In genomic region chr1:204143276-204144041, GRCh38 we compare ENCODE assay signal across 35 cellular contexts. TPM values are rescaled to one million over a fixed set of nuclear protein-coding genes. Genes with fewer than 3 reads are reported as not detected.
"Had no signal": no experiment of that assay in that cellular context is flagged by ENCODE, and none has a peak within 500 bp of the region (broad histone marks: within the 10 kb centered on the region; RNA-seq: fewer than 3 reads in every experiment).

No MANE protein-coding gene starts in this region.

- H3K4me3 ChIP-seq: ascending aorta, breast epithelium, K562, Peyer's patch, SJSA1 had no signal

- DNase-seq: activated CD4-positive, alpha-beta T cell treated with anti-CD3 and anti-CD28 coated beads for 36 hours; activated CD4-positive, alpha-beta T cell treated with anti-CD3 and anti-CD28 coated beads, Interleukin-2, amount 10 ng/mL, durations not matched to agents 7 days and 5 days; activated CD4-positive, alpha-beta T cell treated with anti-CD3 and anti-CD28 coated beads, Interleukin-2, amount 50 U/mL, for 48 hours; activated CD8-positive, alpha-beta T cell treated with anti-CD3 and anti-CD28 coated beads, Interleukin-2, amount 10 ng/mL, durations not matched to agents 7 days and 5 days; activated gamma-delta T cell; activated naive CD4-positive, alpha-beta T cell treated with Interleukin-2 at 50 U/mL for 16 hours; activated naive CD8-positive, alpha-beta T cell treated with anti-CD3 and anti-CD28 coated beads, Interleukin-2, amount 10 ng/mL, durations not matched to agents 7 days and 5 days; activated T-cell treated with anti-CD3 and anti-CD28 coated beads, Interleukin-2, amount 50 U/mL, for 24 hours; amygdala; NCI-H1048; NCI-H1105 treated with DMSO at 0.1 percent for 48 hours; NCI-H1436; NCI-H1694; NCI-H1930; NCI-H2081 treated with DMSO at 0.1 percent for 48 hours; NCI-H2171 treated with DMSO at 0.1 percent for 48 hours; NCI-H226; NCI-H446 treated with DMSO at 0.1 percent for 48 hours; NCI-H524 treated with DMSO at 0.1 percent for 48 hours; NCI-H748 treated with DMSO at 0.1 percent for 48 hours; NK-92 treated with Interleukin-12 subunit alpha and Interleukin-12 subunit beta, amount 100 ng/mL, for 24 hours; PC-3; Peyer's patch; RPMI8226; SHP77 treated with DMSO at 0.1 percent for 48 hours; SK-N-SH had no signal

- H3K4me1 ChIP-seq: ascending aorta, breast epithelium, SJSA1 had no signal

- H3K27me3 ChIP-seq: ascending aorta, breast epithelium, Peyer's patch, SJSA1 had no signal

- H3K36me3 ChIP-seq: breast epithelium, Peyer's patch had no signal

- H3K9me3 ChIP-seq: ascending aorta, breast epithelium, Peyer's patch, SJSA1, SK-N-SH had no signal

- ATAC-seq: activated CD4-positive, alpha-beta T cell treated with anti-CD3 and anti-CD28 coated beads for 36 hours; activated CD4-positive, CD25-positive, alpha-beta regulatory T cell treated with anti-CD3 and anti-CD28 coated beads, Interleukin-2, amount 50 U/mL, for 24 hours; activated CD8-positive, alpha-beta T cell treated with anti-CD3 and anti-CD28 coated beads, Interleukin-2, amount 10 ng/mL, durations not matched to agents 7 days and 5 days; PC-3 had no signal

- H3K27ac ChIP-seq: ascending aorta, breast epithelium, Peyer's patch, SJSA1 had no signal

RNA-seq across cellular contexts. Expression of gene REN, which starts 22.7 kb away (rescaled TPM):
- total RNA-seq: activated CD4-positive, alpha-beta T cell treated with anti-CD3 and anti-CD28 coated beads for 36 hours; activated CD4-positive, alpha-beta T cell treated with anti-CD3 and anti-CD28 coated beads, Interleukin-2, amount 10 ng/mL, durations not matched to agents 7 days and 5 days; activated CD8-positive, alpha-beta T cell treated with anti-CD3 and anti-CD28 coated beads, Interleukin-2, amount 10 ng/mL, durations not matched to agents 7 days and 5 days; activated naive CD8-positive, alpha-beta T cell treated with anti-CD3 and anti-CD28 coated beads, Interleukin-2, amount 10 ng/mL, durations not matched to agents 7 days and 5 days; activated T-helper 2 cell treated with anti-CD3 and anti-CD28 coated beads, Interferon-gamma antibody, Interleukin-2, Interleukin-4, amounts not matched to agents 10 μg/mL and 5 μg/mL and 100 μg/mL, durations not matched to agents 14 hours and 24 hours and 36 hours; ascending aorta; breast epithelium; cardiac septum; MCF 10A; Peyer's patch; SJSA1; WTC11 had no signal
- polyA plus RNA-seq: SK-N-SH had no signal

RNA-seq across cellular contexts. Expression of gene KISS1, which starts 52.8 kb away (rescaled TPM):
- total RNA-seq: activated CD4-positive, alpha-beta T cell treated with anti-CD3 and anti-CD28 coated beads for 36 hours; activated CD4-positive, alpha-beta T cell treated with anti-CD3 and anti-CD28 coated beads, Interleukin-2, amount 10 ng/mL, durations not matched to agents 7 days and 5 days; activated CD8-positive, alpha-beta T cell treated with anti-CD3 and anti-CD28 coated beads, Interleukin-2, amount 10 ng/mL, durations not matched to agents 7 days and 5 days; activated naive CD8-positive, alpha-beta T cell treated with anti-CD3 and anti-CD28 coated beads, Interleukin-2, amount 10 ng/mL, durations not matched to agents 7 days and 5 days; activated T-helper 2 cell treated with anti-CD3 and anti-CD28 coated beads, Interferon-gamma antibody, Interleukin-2, Interleukin-4, amounts not matched to agents 10 μg/mL and 5 μg/mL and 100 μg/mL, durations not matched to agents 14 hours and 24 hours and 36 hours; ascending aorta; breast epithelium; cardiac septum; K562; MCF 10A had no signal
